Comparison of ENCODE assay signal across 9 cellular contexts in genomic region chr13:28574617-28575142, GRCh38.
DNase-seq lines count a peak whose midpoint lies in the region; ATAC-seq and TF ChIP-seq lines count a peak whose summit lies in the region.
"Had no signal": no experiment of that assay in that cellular context is flagged by ENCODE, and none has a peak within 500 bp of the region (broad histone marks: within the 10 kb centered on the region; RNA-seq: fewer than 3 reads in every experiment).

No MANE protein-coding gene starts in this region.

- no peak overlapping the region for H3K27ac Mint-ChIP-seq in neural progenitor cell

- H3K79me2 ChIP-seq in neural progenitor cell (ENCODE audit: low read depth): no peaks in the 10 kb centered on the region

- 38 to 49% methylated on average over 10 of the region's 10 CpGs for WGBS in lung, 2 donors

- ATAC-seq in lung (ENCODE audit: insufficient read depth, low FRiP score) (peak; percentile 61), HG03469 (IDR thresholded peaks at IDR 0.05; ENCODE audit: unreplicated experiment) (no peak)

- H3K27ac ChIP-seq in BLaER1 (no peak overlapping the region), lung (ENCODE audit: low read depth in 1 of 2, low read length in 1 of 2) (no peak overlapping the region), neural progenitor cell (no peak overlapping the region)
- H3K27ac ChIP-seq: cardiac muscle cell had no signal

- no peaks in the 10 kb centered on the region for H3K36me3 Mint-ChIP-seq in neural progenitor cell

- peaks cover 15% of the 10 kb centered on the region for H3K4me1 Mint-ChIP-seq in neural progenitor cell

- H3K9me3 ChIP-seq in BLaER1: peaks cover 10% of the 10 kb centered on the region
- no peaks in the 10 kb centered on the region for H3K9me3 ChIP-seq in lung (ENCODE audit: control insufficient read depth in 2 of 2, insufficient read depth in 1 of 2, low read length in 1 of 2)
- H3K9me3 ChIP-seq in neural progenitor cell (ENCODE audit: low read depth): no peaks in the 10 kb centered on the region

- no peaks in the 10 kb centered on the region for H3K36me3 ChIP-seq in BLaER1
- H3K36me3 ChIP-seq in lung (ENCODE audit: control insufficient read depth in 2 of 2, insufficient read depth in 2 of 2, low read length in 2 of 2): no peaks in the 10 kb centered on the region
- H3K36me3 ChIP-seq in neural progenitor cell: no peaks in the 10 kb centered on the region
- H3K36me3 ChIP-seq: cardiac muscle cell had no signal

- H3K4me3 Mint-ChIP-seq in neural progenitor cell: no peak overlapping the region

- peak; percentile 93 for DNase-seq in HT-29 (ENCODE audit: low spot score)
- DNase-seq in amniotic stem cell (lab: John Stamatoyannopoulos, UW): peak; percentile 82
- DNase-seq in lung (ENCODE audit: low spot score): no peak
- DNase-seq in HuH-7.5 (ENCODE audit: low spot score): no peak
- DNase-seq in NCI-H526 treated with DMSO at 0.1 percent for 48 hours (lab: John Stamatoyannopoulos, UW): no peak
- DNase-seq in neural progenitor cell (ENCODE audit: low spot score): no peak

- no peak for TF ChIP-seq CTCF in lung (IDR thresholded peaks at IDR 0.05; ENCODE audit: control extremely low read depth, extremely low read depth)
- no peak for TF ChIP-seq CTCF in neural progenitor cell (IDR thresholded peaks at IDR 0.05)

- H3K4me1 ChIP-seq in BLaER1: peaks cover 13% of the 10 kb centered on the region
- peaks cover 0 to 7% of the 10 kb centered on the region in 2 donors for H3K4me1 ChIP-seq in lung (ENCODE audit: control insufficient read depth in 2 of 2, insufficient read depth in 2 of 2, low read length in 2 of 2)
- peaks cover 4% of the 10 kb centered on the region for H3K4me1 ChIP-seq in neural progenitor cell

- peaks cover 10% of the 10 kb centered on the region for H3K27me3 Mint-ChIP-seq in neural progenitor cell (ENCODE audit: insufficient read depth, low read depth)

- H3K9ac ChIP-seq in BLaER1 (no peak overlapping the region), neural progenitor cell (no peak overlapping the region)

- H2AFZ ChIP-seq in neural progenitor cell (replicated peaks): no peak overlapping the region

- H4K20me1 ChIP-seq in BLaER1 (no peaks in the 10 kb centered on the region), neural progenitor cell (ENCODE audit: low read depth) (no peaks in the 10 kb centered on the region)

- no peak overlapping the region for H3K4me3 ChIP-seq in BLaER1
- no peak overlapping the region for H3K4me3 ChIP-seq in lung
- H3K4me3 ChIP-seq in neural progenitor cell: no peak overlapping the region
- H3K4me3 ChIP-seq: cardiac muscle cell had no signal

- H3K9me3 Mint-ChIP-seq in neural progenitor cell: no peaks in the 10 kb centered on the region

- H3K27me3 ChIP-seq in BLaER1: no peaks in the 10 kb centered on the region
- no peaks in the 10 kb centered on the region for H3K27me3 ChIP-seq in lung (ENCODE audit: control insufficient read depth, insufficient read depth)
- no peaks in the 10 kb centered on the region for H3K27me3 ChIP-seq in neural progenitor cell

- peak overlapping the region; percentile 50 for H3K4me2 ChIP-seq in BLaER1
- H3K4me2 ChIP-seq in neural progenitor cell: no peak overlapping the region

- no peaks in the 10 kb centered on the region for H3F3A ChIP-seq in neural progenitor cell (ENCODE audit: low read depth)

Comparison
In these comparisons a context has a peak if more than half of its experiments do, and no peak if none do; other contexts are left out.
1. DNase-seq: peak in HT-29 (single experiment) and amniotic stem cell (single experiment); none in lung (single experiment), HuH-7.5 (single experiment), NCI-H526 treated with DMSO at 0.1 percent for 48 hours (single experiment) and neural progenitor cell (single experiment).